ENCODE assay signal across 11 cellular contexts in the genomic region with DNA sequence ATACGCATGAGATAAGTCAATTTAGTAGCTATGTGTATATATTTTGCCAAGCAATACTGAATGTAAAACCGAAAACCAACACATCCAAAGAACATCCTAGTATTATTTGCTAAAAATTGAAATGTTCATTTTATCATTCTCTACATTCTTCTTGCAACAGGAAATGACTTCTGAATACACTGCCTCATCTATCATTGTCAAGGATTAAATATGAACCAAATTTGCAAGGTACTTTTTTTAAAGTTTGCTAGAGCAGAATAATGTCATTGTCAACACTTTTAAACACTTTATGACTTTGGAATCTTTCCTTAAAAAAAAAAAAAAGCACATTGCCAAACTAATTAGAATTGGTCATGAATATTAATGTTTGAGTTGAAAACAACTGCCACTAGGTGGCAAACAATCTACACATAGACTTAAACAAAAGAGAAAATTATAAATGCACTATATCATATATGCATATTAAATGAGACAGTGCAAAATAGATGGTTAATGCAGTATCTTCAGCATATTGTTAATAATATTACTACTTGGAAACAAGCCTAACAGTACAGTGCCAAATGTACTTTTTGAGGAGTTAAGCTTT. TPM values are rescaled to one million over a fixed set of nuclear protein-coding genes. Genes with fewer than 3 reads are reported as not detected.
A peak's percentile ranks its signal among the peaks of the same experiment; 100 is the strongest.
DNase-seq lines count a peak whose midpoint lies in the region; ATAC-seq and TF ChIP-seq lines count a peak whose summit lies in the region.
"Had no signal": no experiment of that assay in that cellular context is flagged by ENCODE, and none has a peak within 500 bp of the region (broad histone marks: within the 10 kb centered on the region; RNA-seq: fewer than 3 reads in every experiment).

No MANE protein-coding gene starts in this region.

- no peak for DNase-seq in AG09319 (ENCODE audit: extremely low read depth, low read depth)
- peak; percentile 28 for DNase-seq in GM20000 (ENCODE audit: low spot score)
- DNase-seq in SW480 (ENCODE audit: low spot score), result peak; percentile 13
- peak; percentile 9 to 25 (median 18) for DNase-seq in immature natural killer cell
- no peak for DNase-seq in DMS79 treated with DMSO at 0.1 percent for 48 hours (lab: John Stamatoyannopoulos, UW)
- DNase-seq: activated CD4-positive, alpha-beta T cell treated with anti-CD3 and anti-CD28 coated beads, Interleukin-2, amount 10 ng/mL, durations not matched to agents 24 days and 14 days; stimulated activated CD4-positive, alpha-beta T cell treated with anti-CD3 and anti-CD28 coated beads, Interleukin-15, amount 100 ng/mL, for 24 hours had no signal

- no peaks in the 10 kb centered on the region for H3K9me3 Mint-ChIP-seq in immature natural killer cell
- H3K9me3 Mint-ChIP-seq: activated CD4-positive, alpha-beta T cell treated with anti-CD3 and anti-CD28 coated beads, Interleukin-2, amount 10 ng/mL, durations not matched to agents 24 days and 14 days had no signal

- peak; percentile 34 for TF ChIP-seq CTCF in AG09319 (IDR thresholded peaks at IDR 0.05; ENCODE audit: low read depth, low read length)
- TF ChIP-seq CTCF in GM20000 (IDR thresholded peaks at IDR 0.05; ENCODE audit: extremely low read depth, missing control alignments), result peak; percentile 14

- H3K36me3 Mint-ChIP-seq in immature natural killer cell, result no peaks in the 10 kb centered on the region

- no peak for ATAC-seq in HG02885 (IDR thresholded peaks at IDR 0.05; ENCODE audit: poor library complexity, unreplicated experiment)
- no peak for ATAC-seq in HG03378 (IDR thresholded peaks at IDR 0.05; ENCODE audit: unreplicated experiment)
- ATAC-seq in HG02763 (IDR thresholded peaks at IDR 0.05; ENCODE audit: unreplicated experiment), result no peak

- H3K27me3 Mint-ChIP-seq in immature natural killer cell (ENCODE audit: low read depth in 3 of 3), result no peaks in the 10 kb centered on the region

- H3K4me1 Mint-ChIP-seq in immature natural killer cell, result no peaks in the 10 kb centered on the region

- H3K27ac Mint-ChIP-seq in immature natural killer cell, result no peak overlapping the region
- H3K27ac Mint-ChIP-seq: activated CD4-positive, alpha-beta T cell treated with anti-CD3 and anti-CD28 coated beads, Interleukin-2, amount 10 ng/mL, durations not matched to agents 24 days and 14 days had no signal

- H3K4me3 Mint-ChIP-seq in immature natural killer cell, result no peak overlapping the region
- H3K4me3 Mint-ChIP-seq: activated CD4-positive, alpha-beta T cell treated with anti-CD3 and anti-CD28 coated beads, Interleukin-2, amount 10 ng/mL, durations not matched to agents 24 days and 14 days had no signal

RNA-seq across cellular contexts. Expression of gene TMEM244, which starts 32.5 kb away (rescaled TPM):
- under 1 TPM in 1 of 3 donors, not detected in 2; 0.76 TPM for polyA plus RNA-seq in immature natural killer cell
- polyA plus RNA-seq: esophagus had no signal

Comparison
In these comparisons a context has a peak if more than half of its experiments do, and no peak if none do; other contexts are left out.
1. DNase-seq: peak in GM20000 (single experiment), SW480 (single experiment) and immature natural killer cell (3 of 3); none in AG09319 (single experiment) and DMS79 treated with DMSO at 0.1 percent for 48 hours (single experiment).